Comparison of ENCODE assay signal across 14 cellular contexts in genomic region chr7:140719711-140720110, GRCh38. TPM values are rescaled to one million over a fixed set of nuclear protein-coding genes. Genes with fewer than 3 reads are reported as not detected.
DNase-seq lines count a peak whose midpoint lies in the region; ATAC-seq, FAIRE-seq and TF ChIP-seq lines count a peak whose summit lies in the region.
"Had no signal": no experiment of that assay in that cellular context is flagged by ENCODE, and none has a peak within 500 bp of the region (broad histone marks: within the 10 kb centered on the region; RNA-seq: fewer than 3 reads in every experiment).

No MANE protein-coding gene starts in this region.

- no peaks in the 10 kb centered on the region for H3K79me2 ChIP-seq in endothelial cell of umbilical vein (ENCODE audit: control insufficient read depth, insufficient read depth, low read length)
- H3K79me2 ChIP-seq: parathyroid adenoma had no signal

- H4K20me1 ChIP-seq in endothelial cell of umbilical vein (replicated peaks; ENCODE audit: control insufficient read depth, extremely low read depth, insufficient read depth, low read length) = no peaks in the 10 kb centered on the region

- peaks cover 0 to 2% of the 10 kb centered on the region in 2 experiments for H3K36me3 ChIP-seq in endothelial cell of umbilical vein (ENCODE audit: control insufficient read depth in 2 of 2, extremely low read depth in 1 of 2, insufficient read depth in 2 of 2, low read length in 2 of 2)

- TF ChIP-seq POLR2A in endothelial cell of umbilical vein (IDR thresholded peaks at IDR 0.05; ENCODE audit: low read depth, low read length) = no peak

- CTCF ChIA-PET in endothelial cell of umbilical vein (lab: Charles Lee) (no interaction called here), Calu3 (lab: Charles Lee) (no interaction called here)

- H3K4me2 ChIP-seq in endothelial cell of umbilical vein (ENCODE audit: insufficient read depth, low read length) = peak overlapping the region; percentile 58

- no peak overlapping the region for H3K9ac ChIP-seq in endothelial cell of umbilical vein (replicated peaks; ENCODE audit: extremely low read depth, insufficient read depth, low read length)
- H3K9ac ChIP-seq: parathyroid adenoma had no signal

- FAIRE-seq in endothelial cell of umbilical vein (lab: Jason Lieb, UNC) = peak; percentile 63
- FAIRE-seq: urothelium cell line had no signal

- BruUV-seq in endothelial cell of umbilical vein (replicated peaks; lab: Mats Ljungman, UMichigan) (no TSS peak), Calu3 (replicated peaks; lab: Mats Ljungman, UMichigan) (no TSS peak)

- intact Hi-C loops in endothelial cell of umbilical vein (cut with micrococcal nuclease) = no loop called here
- intact Hi-C loops in Calu3 (cut with micrococcal nuclease; ENCODE audit: unreplicated experiment) = no loop called here

- H3K36me3 Mint-ChIP-seq in activated T-cell treated with anti-CD3 and anti-CD28 coated beads, Interleukin-2, amount 50 U/mL, for 72 hours (ENCODE audit: insufficient read depth in 2 of 2) = peaks cover 0 to 1% of the 10 kb centered on the region in 2 donors
- H3K36me3 Mint-ChIP-seq in Calu3 (ENCODE audit: insufficient read depth, unreplicated experiment) = no peaks in the 10 kb centered on the region

- no peaks in the 10 kb centered on the region for H3K9me3 ChIP-seq in endothelial cell of umbilical vein (replicated peaks; ENCODE audit: control insufficient read depth, insufficient read depth, low read length)
- H3K9me3 ChIP-seq: ascending aorta had no signal

- H3K27me3 Mint-ChIP-seq in activated T-cell treated with anti-CD3 and anti-CD28 coated beads, Interleukin-2, amount 50 U/mL, for 72 hours (ENCODE audit: low read depth) = no peaks in the 10 kb centered on the region
- no peaks in the 10 kb centered on the region for H3K27me3 Mint-ChIP-seq in Calu3 (ENCODE audit: unreplicated experiment)
- H3K27me3 Mint-ChIP-seq: activated CD4-positive, alpha-beta T cell treated with anti-CD3 and anti-CD28 coated beads for 36 hours had no signal

- H2AFZ ChIP-seq in endothelial cell of umbilical vein (ENCODE audit: low read depth, low read length) = peak overlapping the region; percentile 14
- H2AFZ ChIP-seq: parathyroid adenoma had no signal

- DNase-seq in activated T-cell treated with anti-CD3 and anti-CD28 coated beads, Interleukin-2, amount 50 U/mL, for 72 hours = no peak
- DNase-seq in activated T-cell treated with anti-CD3 and anti-CD28 coated beads for 4 hours = no peak
- DNase-seq in NCI-H510A treated with DMSO at 0.1 percent for 48 hours (lab: John Stamatoyannopoulos, UW) = peak; percentile 73
- peak; percentile 56 for DNase-seq in endothelial cell of umbilical vein (ENCODE audit: low read depth, low spot score)
- no peak for DNase-seq in Calu3
- DNase-seq in iPS-NIHi11 (ENCODE audit: low spot score) = no peak
- no peak for DNase-seq in DMS 273 treated with DMSO at 0.1 percent for 48 hours (lab: John Stamatoyannopoulos, UW)
- DNase-seq in C1 segment of cervical spinal cord (lab: John Stamatoyannopoulos, UW) = no peak
- DNase-seq: activated CD4-positive, alpha-beta T cell treated with anti-CD3 and anti-CD28 coated beads for 36 hours; hippocampal formation; NCI-H748 treated with DMSO at 0.1 percent for 48 hours had no signal

- peaks cover 8% of the 10 kb centered on the region for H3K4me1 ChIP-seq in endothelial cell of umbilical vein (ENCODE audit: control insufficient read depth, extremely low read depth, insufficient read depth, low read length)
- H3K4me1 ChIP-seq: ascending aorta, parathyroid adenoma had no signal

- POLR2A ChIA-PET in endothelial cell of umbilical vein (lab: Charles Lee) = no interaction called here

- dilution Hi-C loops in endothelial cell of umbilical vein (cut with MboI; ENCODE audit: extremely low pct_ligation_motif_present, low sequenced_read_pairs) = no loop called here

- H3K27me3 ChIP-seq in endothelial cell of umbilical vein (ENCODE audit: control insufficient read depth in 2 of 2, insufficient read depth in 2 of 2, low read length in 2 of 2) = no peaks in the 10 kb centered on the region
- H3K27me3 ChIP-seq: ascending aorta had no signal

- H3K27ac ChIP-seq in endothelial cell of umbilical vein (ENCODE audit: insufficient read depth, low read depth, low read length) = no peak overlapping the region
- H3K27ac ChIP-seq: ascending aorta, parathyroid adenoma had no signal

- no peaks in the 10 kb centered on the region for H3K9me1 ChIP-seq in endothelial cell of umbilical vein (replicated peaks; ENCODE audit: control insufficient read depth, extremely low read depth, insufficient read depth, low read length)

- peaks cover 31% of the 10 kb centered on the region for H3K4me1 Mint-ChIP-seq in activated T-cell treated with anti-CD3 and anti-CD28 coated beads, Interleukin-2, amount 50 U/mL, for 72 hours (ENCODE audit: low read depth)
- no peaks in the 10 kb centered on the region for H3K4me1 Mint-ChIP-seq in Calu3 (ENCODE audit: low read depth, unreplicated experiment)

- TF ChIP-seq CTCF in endothelial cell of umbilical vein (IDR thresholded peaks at IDR 0.05; ENCODE audit: extremely low read depth in 1 of 2, insufficient read depth in 1 of 2, low read depth in 1 of 2, low read length in 2 of 2) (no peak), Calu3 (IDR thresholded peaks at IDR 0.05; ENCODE audit: unreplicated experiment) (no peak)

- no peak overlapping the region for H3K4me3 ChIP-seq in endothelial cell of umbilical vein (replicated peaks in 1 of 3; ENCODE audit: insufficient read depth in 1 of 3, low read depth in 1 of 3, low read length in 3 of 3)
- H3K4me3 ChIP-seq: ascending aorta had no signal

- H3K27ac Mint-ChIP-seq in activated T-cell treated with anti-CD3 and anti-CD28 coated beads, Interleukin-2, amount 50 U/mL, for 72 hours = peak overlapping the region; percentile 85
- no peak overlapping the region for H3K27ac Mint-ChIP-seq in Calu3 (ENCODE audit: unreplicated experiment)
- H3K27ac Mint-ChIP-seq: activated CD4-positive, alpha-beta T cell treated with anti-CD3 and anti-CD28 coated beads for 36 hours had no signal

- no peaks in the 10 kb centered on the region for H3K9me3 Mint-ChIP-seq in activated T-cell treated with anti-CD3 and anti-CD28 coated beads, Interleukin-2, amount 50 U/mL, for 72 hours
- H3K9me3 Mint-ChIP-seq in Calu3 (ENCODE audit: low read depth, unreplicated experiment) = no peaks in the 10 kb centered on the region

- no peak for ATAC-seq in activated T-cell treated with anti-CD3 and anti-CD28 coated beads, Interleukin-2, amount 50 U/mL, for 72 hours (replicated peaks in 1 of 2)
- ATAC-seq: activated CD4-positive, alpha-beta T cell treated with anti-CD3 and anti-CD28 coated beads for 36 hours had no signal

- H3K4me3 Mint-ChIP-seq in activated T-cell treated with anti-CD3 and anti-CD28 coated beads, Interleukin-2, amount 50 U/mL, for 72 hours = no peak overlapping the region
- no peak overlapping the region for H3K4me3 Mint-ChIP-seq in Calu3 (ENCODE audit: low read depth, unreplicated experiment)
- H3K4me3 Mint-ChIP-seq: activated CD4-positive, alpha-beta T cell treated with anti-CD3 and anti-CD28 coated beads for 36 hours had no signal

TF ChIP-seq in endothelial cell of umbilical vein, 7 proteins besides CTCF, POLR2A, EP300 and RAD21:
- TF ChIP-seq POLR2AphosphoS5 (IDR thresholded peaks at IDR 0.05; ENCODE audit: insufficient read depth, low read depth, low read length) = no peak
TF ChIP-seq in endothelial cell of umbilical vein: peak in this region for 0.

RNA-seq across cellular contexts. Expression of gene NDUFB2, which starts 23.2 kb away (rescaled TPM):
- 10 to 100 TPM; 78.0 to 94.1 TPM for total RNA-seq in activated T-cell treated with anti-CD3 and anti-CD28 coated beads, Interleukin-2, amount 50 U/mL, for 72 hours
- 197 and 221 TPM in 2 replicates for total RNA-seq in endothelial cell of umbilical vein
- polyA plus RNA-seq in endothelial cell of umbilical vein = 1,075 and 1,240 TPM in 2 replicates
- 674 and 804 TPM in 2 replicates for polyA plus RNA-seq in endothelial cell of umbilical vein (2011; cell fraction: cytosol; rRNA removed)
- polyA plus RNA-seq in endothelial cell of umbilical vein (2011; cell fraction: nucleus; rRNA removed) = 189 and 192 TPM in 2 replicates
- 268 and 335 TPM in 2 replicates for polyA plus RNA-seq in endothelial cell of umbilical vein (2012)
- 75.1 and 89.0 TPM in 2 replicates for polyA minus RNA-seq in endothelial cell of umbilical vein
- 66.6 TPM for polyA minus RNA-seq in endothelial cell of umbilical vein (2011; cell fraction: cytosol; rRNA and poly(A)+ RNA removed)
- polyA minus RNA-seq in endothelial cell of umbilical vein (2011; cell fraction: nucleus; rRNA and poly(A)+ RNA removed) = 15.2 and 16.8 TPM in 2 replicates
- 128 and 132 TPM in 2 replicates for total RNA-seq in Calu3 (2022)

RNA-seq across cellular contexts. Expression of gene ADCK2, which starts 47.0 kb away (rescaled TPM):
- total RNA-seq in activated T-cell treated with anti-CD3 and anti-CD28 coated beads, Interleukin-2, amount 50 U/mL, for 72 hours = 10 to 100 TPM; 30.3 to 38.9 TPM
- total RNA-seq in endothelial cell of umbilical vein (12.5 and 13.3 TPM in 2 replicates), Calu3 (2022) (12.6 and 13.1 TPM in 2 replicates)
- 10.3 and 11.2 TPM in 2 replicates for polyA plus RNA-seq in endothelial cell of umbilical vein
- 9.2 and 10.8 TPM in 2 replicates for polyA plus RNA-seq in endothelial cell of umbilical vein (2011; cell fraction: cytosol; rRNA removed)
- polyA plus RNA-seq in endothelial cell of umbilical vein (2011; cell fraction: nucleus; rRNA removed) = 4.5 and 5.8 TPM in 2 replicates
- polyA plus RNA-seq in endothelial cell of umbilical vein (2012) = 13.7 and 16.8 TPM in 2 replicates
- polyA minus RNA-seq in endothelial cell of umbilical vein = 11.4 and 11.9 TPM in 2 replicates
- polyA minus RNA-seq in endothelial cell of umbilical vein (2011; cell fraction: cytosol; rRNA and poly(A)+ RNA removed) = 12.6 TPM
- 1.8 and 3.4 TPM in 2 replicates for polyA minus RNA-seq in endothelial cell of umbilical vein (2011; cell fraction: nucleus; rRNA and poly(A)+ RNA removed)

Comparison
In these comparisons a context has a peak if more than half of its experiments do, and no peak if none do; other contexts are left out.
1. DNase-seq: peak in NCI-H510A treated with DMSO at 0.1 percent for 48 hours (single experiment) and endothelial cell of umbilical vein (single experiment); none in activated T-cell treated with anti-CD3 and anti-CD28 coated beads, Interleukin-2, amount 50 U/mL, for 72 hours (0 of 2), activated T-cell treated with anti-CD3 and anti-CD28 coated beads for 4 hours (single experiment), Calu3 (single experiment), iPS-NIHi11 (single experiment), DMS 273 treated with DMSO at 0.1 percent for 48 hours (single experiment) and C1 segment of cervical spinal cord (0 of 14).